Comparison of ENCODE assay signal across 11 cellular contexts in the genomic region with DNA sequence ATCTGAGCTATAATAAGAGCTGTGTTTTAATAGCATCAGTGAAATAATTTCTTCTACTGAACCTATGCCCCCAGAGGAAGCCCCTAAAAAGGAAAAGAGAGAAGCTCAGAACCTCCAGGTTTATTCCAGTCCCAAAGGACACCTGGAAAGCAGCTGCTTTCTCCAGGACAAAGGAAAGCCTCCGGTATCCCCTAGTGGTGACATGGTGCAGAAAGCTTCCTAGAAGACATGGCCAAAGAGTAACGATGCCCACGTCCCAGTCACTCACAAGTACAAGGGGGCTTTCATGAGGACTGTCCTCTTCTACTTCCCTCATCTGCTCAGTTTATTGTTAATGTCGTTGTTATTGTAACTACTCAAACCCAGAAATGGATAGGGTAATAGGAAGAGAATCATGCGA.
DNase-seq lines count a peak whose midpoint lies in the region; TF ChIP-seq lines count a peak whose summit lies in the region.
"Had no signal": no experiment of that assay in that cellular context is flagged by ENCODE, and none has a peak within 500 bp of the region (broad histone marks: within the 10 kb centered on the region; RNA-seq: fewer than 3 reads in every experiment).

No MANE protein-coding gene starts in this region.

- no peaks in the 10 kb centered on the region for H3K9me3 ChIP-seq in Loucy (ENCODE audit: insufficient read depth, low read depth, low read length)

- H3K79me2 ChIP-seq in Loucy (ENCODE audit: insufficient read depth, low read length): no peaks in the 10 kb centered on the region
- H3K79me2 ChIP-seq: parathyroid adenoma had no signal

- no peak overlapping the region for H3K4me2 ChIP-seq in Loucy (ENCODE audit: low read depth, low read length, poor library complexity, severe bottlenecking)

- DNase-seq in DMS 273 (lab: John Stamatoyannopoulos, UW; ENCODE audit: unreplicated experiment) (peak; percentile 26), DMS 273 treated with DMSO at 0.1 percent for 48 hours (lab: John Stamatoyannopoulos, UW) (no peak), cardiac fibroblast (ENCODE audit: low read depth in 2 of 2) (peak in 1 of 2 donors; percentile 10), occipital lobe (lab: John Stamatoyannopoulos, UW) (peak; percentile 16), midbrain (lab: John Stamatoyannopoulos, UW) (no peak), AG08396 (ENCODE audit: low spot score) (no peak), GM13976 (ENCODE audit: low spot score) (no peak)
- DNase-seq: 8988T; stimulated activated CD4-positive, alpha-beta T cell treated with anti-CD3 and anti-CD28 coated beads, Interleukin-4, amount 100 ng/mL, for 24 hours had no signal

- no peaks in the 10 kb centered on the region for H3K4me1 ChIP-seq in Loucy (ENCODE audit: insufficient read depth, low read length, poor library complexity, severe bottlenecking)
- H3K4me1 ChIP-seq: parathyroid adenoma had no signal

- no peak overlapping the region for H3K4me3 ChIP-seq in Loucy (ENCODE audit: low read length, poor library complexity, severe bottlenecking)
- H3K4me3 ChIP-seq in cardiac fibroblast (replicated peaks in 1 of 2; ENCODE audit: low read depth in 2 of 2, low read length in 2 of 2): no peak overlapping the region

- no peaks in the 10 kb centered on the region for H4K20me1 ChIP-seq in Loucy (ENCODE audit: insufficient read depth, low read length, poor library complexity, severe bottlenecking)

- H3K9me2 ChIP-seq in Loucy (replicated peaks; ENCODE audit: low read depth, low read length): no peaks in the 10 kb centered on the region

- no peaks in the 10 kb centered on the region for H3K36me3 ChIP-seq in Loucy (ENCODE audit: insufficient read depth, low read length)

- no peak overlapping the region for H3K9ac ChIP-seq in Loucy (ENCODE audit: low read depth, low read length, poor library complexity, severe bottlenecking)
- H3K9ac ChIP-seq: parathyroid adenoma had no signal

- no peaks in the 10 kb centered on the region for H3K27me3 ChIP-seq in Loucy (ENCODE audit: insufficient read depth, low read length, poor library complexity, severe bottlenecking)

- in situ Hi-C loops in GM13976 (cut with MboI; ENCODE audit: low sequenced_read_pairs, unreplicated experiment): no loop called here

- no peaks in the 10 kb centered on the region for H3F3A ChIP-seq in Loucy (ENCODE audit: low read depth)

- TF ChIP-seq CTCF in Loucy (conservative IDR thresholded peaks at IDR 0.05; ENCODE audit: low read length) (peak; percentile 38; the same call in 1 of the 2 replicates), cardiac fibroblast (IDR thresholded peaks at IDR 0.05; ENCODE audit: low read depth, low read length) (peak; percentile 23), GM13976 (IDR thresholded peaks at IDR 0.05; ENCODE audit: borderline replicate concordance, control extremely low read depth, extremely low read depth, insufficient read depth, missing control alignments) (no peak)

- no peak overlapping the region for H2AFZ ChIP-seq in Loucy (ENCODE audit: low read length)
- H2AFZ ChIP-seq: parathyroid adenoma had no signal

Comparison
In these comparisons a context has a peak if more than half of its experiments do, and no peak if none do; other contexts are left out.
1. DNase-seq: peak in DMS 273 (single experiment) and occipital lobe (single experiment); none in DMS 273 treated with DMSO at 0.1 percent for 48 hours (single experiment), midbrain (single experiment), AG08396 (single experiment) and GM13976 (single experiment).